ENCODE assay signal across 17 cellular contexts in genomic region chr1:9150582-9151290, GRCh38. TPM values are rescaled to one million over a fixed set of nuclear protein-coding genes. Genes with fewer than 3 reads are reported as not detected.
DNase-seq lines count a peak whose midpoint lies in the region; ATAC-seq, FAIRE-seq and TF ChIP-seq lines count a peak whose summit lies in the region.
"Had no signal": no experiment of that assay in that cellular context is flagged by ENCODE, and none has a peak within 500 bp of the region (broad histone marks: within the 10 kb centered on the region; RNA-seq: fewer than 3 reads in every experiment).

No MANE protein-coding gene starts in this region.

- no peak overlapping the region for H2AK5ac ChIP-seq in mesendoderm (ENCODE audit: low read length)

- H3K4me2 ChIP-seq in K562 (ENCODE audit: insufficient read depth, low read length), result no peak overlapping the region; the same call in 1 of the 2 replicates
- no peak overlapping the region for H3K4me2 ChIP-seq in mesendoderm (ENCODE audit: low read length)

- no peaks in the 10 kb centered on the region for H3K79me2 ChIP-seq in K562 (ENCODE audit: control insufficient read depth, insufficient read depth, low read length)
- no peaks in the 10 kb centered on the region for H3K79me2 ChIP-seq in mesendoderm (ENCODE audit: control insufficient read depth, insufficient read depth, low read length)

- no TSS peak for BruUV-seq in K562 (replicated peaks; lab: Mats Ljungman, UMichigan)

- H3K4me3 ChIP-seq in K562, result no peak overlapping the region
- H3K4me3 ChIP-seq in mesendoderm (ENCODE audit: low read length), result no peak overlapping the region
- H3K4me3 ChIP-seq: adrenal gland, dorsolateral prefrontal cortex had no signal

- TF ChIP-seq RAD21 in K562 (CRISPR knock-in tag; conservative IDR thresholded peaks at IDR 0.05 in 1 of 2, IDR thresholded peaks at IDR 0.05 in 1 of 2), result no peak

- POLR2A ChIA-PET in K562 (lab: Yijun Ruan, JAX), result interaction anchor here (0.6 to 1.6 kb wide), 2 partner anchors 12 to 86 kb away, joined by 3 read pairs; no protein-coding TSS in a partner anchor

- no peak overlapping the region for H3K4ac ChIP-seq in mesendoderm (ENCODE audit: low read depth, low read length)

- H3K9ac ChIP-seq in K562 (ENCODE audit: insufficient read depth in 1 of 2, low read depth in 2 of 2, low read length in 2 of 2) (no peak overlapping the region), mesendoderm (ENCODE audit: low read length) (no peak overlapping the region)

- intact Hi-C loops in K562 (cut with micrococcal nuclease) (no loop called here), left ventricle myocardium superior (cut with micrococcal nuclease) (no loop called here), sciatic nerve (cut with DNase I) (no loop called here)

- H4K5ac ChIP-seq in mesendoderm (ENCODE audit: low read length), result no peak overlapping the region

- H3K56ac ChIP-seq in mesendoderm (ENCODE audit: low read length), result no peak overlapping the region

- 25% methylated on average over 16 of the region's 16 CpGs for WGBS in K562 (ENCODE audit: insufficient coverage, low coverage, missing lambda C conversion rate)
- no CpG with 5 or more reads among the region's 16 CpGs for WGBS in mesendoderm (ENCODE audit: extremely low coverage, insufficient coverage, low lambda C conversion rate)

- no peak for FAIRE-seq in K562 (lab: Jason Lieb, UNC)

- H2BK15ac ChIP-seq in mesendoderm (replicated peaks; ENCODE audit: low read depth), result no peak overlapping the region

- CTCF ChIA-PET in K562 (lab: Yijun Ruan, JAX; ENCODE audit: low intra/inter-chr PET ratio), result no interaction called here

- H2AFZ ChIP-seq in K562 (ENCODE audit: low read depth, low read length), result no peak overlapping the region

- H3K27ac ChIP-seq in K562 (ENCODE audit: extremely low read depth, low read depth, low read length), result no peak overlapping the region
- H3K27ac ChIP-seq in mesendoderm (ENCODE audit: low read depth, low read length), result no peak overlapping the region
- H3K27ac ChIP-seq: foreskin keratinocyte had no signal

- no peak for TF ChIP-seq CTCF in K562 (IDR thresholded peaks at IDR 0.05 in 2 of 3, conservative IDR thresholded peaks at IDR 0.05 in 1 of 3; ENCODE audit: insufficient read depth in 2 of 3, low read depth in 1 of 3, low read length in 3 of 3)

- in situ Hi-C loops in K562 (cut with MboI), result no loop called here

- H3K9me3 ChIP-seq in K562 (replicated peaks; ENCODE audit: control insufficient read depth, insufficient read depth, low read depth, low read length), result no peaks in the 10 kb centered on the region
- H3K9me3 ChIP-seq: adrenal gland had no signal

- no peak overlapping the region for H3K23ac ChIP-seq in mesendoderm (ENCODE audit: low read length)

- no peak for TF ChIP-seq EP300 in K562 (IDR thresholded peaks at IDR 0.05; ENCODE audit: low read length)

- H3K18ac ChIP-seq in mesendoderm (ENCODE audit: low read length), result no peak overlapping the region

- peak; percentile 39 for ATAC-seq in K562
- ATAC-seq in left ventricle myocardium superior, result peak; percentile 75
- peak; percentile 89 for ATAC-seq in sciatic nerve
- ATAC-seq in GM18511 (IDR thresholded peaks at IDR 0.05; ENCODE audit: unreplicated experiment), result no peak
- ATAC-seq: activated T-cell treated with anti-CD3 and anti-CD28 coated beads, Interleukin-2, amount 50 U/mL, for 4 hours; foreskin keratinocyte; HCT116; naive thymus-derived CD8-positive, alpha-beta T cell had no signal

- no peak overlapping the region for H2BK5ac ChIP-seq in mesendoderm (ENCODE audit: low read length)

- TF ChIP-seq POLR2A in K562 (conservative IDR thresholded peaks at IDR 0.05), result no peak

- peak; percentile 38 for DNase-seq in AG08395 (ENCODE audit: low spot score)
- no peak for DNase-seq in K562 (ENCODE audit: extremely low read depth in 1 of 4, low spot score in 3 of 4)
- DNase-seq in left ventricle myocardium superior, result peak; percentile 70
- DNase-seq in sciatic nerve (ENCODE audit: low spot score), result no peak
- no peak for DNase-seq in NCI-H1092 treated with DMSO at 0.1 percent for 48 hours (lab: John Stamatoyannopoulos, UW)
- DNase-seq in islet precursor cell, result no peak
- DNase-seq in mesendoderm, result no peak
- DNase-seq: activated CD4-positive, alpha-beta T cell treated with anti-CD3 and anti-CD28 coated beads for 4 hours; activated T-cell treated with anti-CD3 and anti-CD28 coated beads, Interleukin-2, amount 50 U/mL, for 4 hours; adrenal gland; foreskin keratinocyte; naive thymus-derived CD8-positive, alpha-beta T cell; NCI-H2081 treated with DMSO at 0.1 percent for 48 hours; NCI-H748 treated with DMSO at 0.1 percent for 48 hours had no signal

- no peaks in the 10 kb centered on the region; the same call in 1 of the 2 replicates for H4K20me1 ChIP-seq in K562 (replicated peaks; ENCODE audit: control insufficient read depth, insufficient read depth, low read length)

- H3K4me1 ChIP-seq in K562 (replicated peaks in 1 of 2; ENCODE audit: control insufficient read depth in 2 of 2, insufficient read depth in 2 of 2, low read length in 2 of 2) (no peaks in the 10 kb centered on the region), mesendoderm (ENCODE audit: control insufficient read depth, low read depth, low read length) (no peaks in the 10 kb centered on the region)
- H3K4me1 ChIP-seq: foreskin keratinocyte had no signal

- no peak overlapping the region for H2BK120ac ChIP-seq in mesendoderm (ENCODE audit: low read depth, low read length)

- no peaks in the 10 kb centered on the region for H3K79me1 ChIP-seq in mesendoderm (ENCODE audit: low read length)

- no peaks in the 10 kb centered on the region for H3K36me3 ChIP-seq in K562 (ENCODE audit: control insufficient read depth, insufficient read depth, low read length)
- H3K36me3 ChIP-seq in mesendoderm (ENCODE audit: control insufficient read depth, insufficient read depth, low read length), result no peaks in the 10 kb centered on the region

- no peak overlapping the region for H4K8ac ChIP-seq in mesendoderm (ENCODE audit: low read depth, low read length)

- H3K27me3 ChIP-seq in K562 (ENCODE audit: control insufficient read depth in 2 of 2, insufficient read depth in 2 of 2, low read length in 2 of 2) (peaks cover 14 to 54% of the 10 kb centered on the region in 2 experiments; a peak in 3 of 5 replicates), mesendoderm (ENCODE audit: insufficient read depth, low read length, poor library complexity) (no peaks in the 10 kb centered on the region)
- H3K27me3 ChIP-seq: adrenal gland, dorsolateral prefrontal cortex, foreskin keratinocyte had no signal

- peaks cover 2% of the 10 kb centered on the region for H3K9me1 ChIP-seq in K562 (ENCODE audit: control insufficient read depth, insufficient read depth, low read length)

TF ChIP-seq in K562, 482 proteins besides CTCF, POLR2A, EP300 and RAD21 (continues in another document):
- TF ChIP-seq BACH1 (tag; IDR thresholded peaks at IDR 0.05) (0 out of 2 replicates have a peak, but pooled peaks have one; percentile 40), RCOR1 (IDR thresholded peaks at IDR 0.05; ENCODE audit: borderline replicate concordance in 1 of 2, low read depth in 2 of 2, low read length in 2 of 2) (0 out of 4 replicates have a peak, but pooled peaks of 1 of the 2 experiments have one; percentile 2), GABPA (tag; conservative IDR thresholded peaks at IDR 0.05; ENCODE audit: low read depth) (0 out of 2 replicates have a peak, but pooled peaks have one; percentile 21), ZNF263 (CRISPR knock-in tag; IDR thresholded peaks at IDR 0.05; ENCODE audit: borderline replicate concordance) (peak; percentile 77), ZNF589 (CRISPR knock-in tag; IDR thresholded peaks at IDR 0.05; ENCODE audit: low read depth) (peak; percentile 53; the same call in 1 of the 2 replicates), ATF1 (CRISPR knock-in tag; IDR thresholded peaks at IDR 0.05) (no peak), ATF1 (tag; IDR thresholded peaks at IDR 0.05) (peak; percentile 67), CREM (IDR thresholded peaks at IDR 0.05; ENCODE audit: low read depth) (peak; percentile 68), ZNF165 (CRISPR knock-in tag; IDR thresholded peaks at IDR 0.05; ENCODE audit: borderline replicate concordance) (no peak), RFX1 (IDR thresholded peaks at IDR 0.05) (peak; percentile 75), ATF7 (IDR thresholded peaks at IDR 0.05) (0 out of 2 replicates have a peak, but pooled peaks have one; percentile 23)

RNA-seq across cellular contexts. Expression of gene GPR157, which starts 21.8 kb away (rescaled TPM):
- total RNA-seq in K562 (2011; cell fraction: chromatin; rRNA removed; ENCODE audit: low replicate concordance), result 0.12 and 0.14 TPM in 2 replicates
- 0.26 and 1.2 TPM in 2 replicates for total RNA-seq in K562 (2011; cell fraction: nucleolus; rRNA removed)
- 0.22 and 0.61 TPM in 2 replicates for total RNA-seq in K562 (2011; cell fraction: nucleoplasm; rRNA removed)
- total RNA-seq in K562 (2014; rRNA removed) (0.08 TPM in 1 of 2 replicates, not detected in the other), K562 (2014; rRNA removed; fragmentation: Illumina TruSeq; extraction: Trizol) (0.03 TPM in 1 of 2 replicates, not detected in the other), K562 (2015; rRNA removed; fragmentation: Illumina TruSeq; extraction: Trizol) (0.04 TPM in 2 replicates), K562 (2021) (0.18 and 0.87 TPM in 2 replicates), left ventricle myocardium superior (42.2 TPM), sciatic nerve (8.6 TPM)
- polyA plus RNA-seq in K562 (2011; rRNA removed) (0.04 TPM in 1 of 2 replicates, not detected in the other), K562 (2014; fragmentation: Illumina TruSeq; extraction: Trizol) (0.03 and 0.04 TPM in 2 replicates), K562 (2014; fragmentation: Nextera tagmentation; extraction: Ambion mirVana) (not detected), K562 (2014; rRNA removed) (0.01 and 0.05 TPM in 2 replicates)
- 0.01 and 0.06 TPM in 2 replicates for polyA plus RNA-seq in K562 (2011; cell fraction: cytosol; rRNA removed)
- 0.01 and 0.14 TPM in 2 replicates for polyA plus RNA-seq in K562 (2011; cell fraction: nucleus; rRNA removed)
- 0.19 and 1.0 TPM in 2 replicates for polyA plus RNA-seq in K562 (2012)
- 0.04 TPM in 1 of 2 replicates, not detected in the other for polyA minus RNA-seq in K562 (2011; rRNA and poly(A)+ RNA removed)
- polyA minus RNA-seq in K562 (2011; cell fraction: cytosol; rRNA and poly(A)+ RNA removed), result 0.46 TPM in 1 of 2 replicates, not detected in the other
- polyA minus RNA-seq in K562 (2011; cell fraction: nucleus; rRNA and poly(A)+ RNA removed), result 0.33 and 0.40 TPM in 2 replicates
- 4.4 TPM for polyA plus RNA-seq in mesendoderm (2013, experiment 1 of 2)
- polyA plus RNA-seq in mesendoderm (2013, experiment 2 of 2), result 1.2 TPM

Comparison
In these comparisons a context has a peak if more than half of its experiments do, and no peak if none do; other contexts are left out.
1. DNase-seq: peak in AG08395 (single experiment) and left ventricle myocardium superior (single experiment); none in K562 (0 of 4), sciatic nerve (single experiment), NCI-H1092 treated with DMSO at 0.1 percent for 48 hours (single experiment), islet precursor cell (single experiment) and mesendoderm (single experiment).